16 cellular contexts compared by ENCODE assay signal in the genomic region with DNA sequence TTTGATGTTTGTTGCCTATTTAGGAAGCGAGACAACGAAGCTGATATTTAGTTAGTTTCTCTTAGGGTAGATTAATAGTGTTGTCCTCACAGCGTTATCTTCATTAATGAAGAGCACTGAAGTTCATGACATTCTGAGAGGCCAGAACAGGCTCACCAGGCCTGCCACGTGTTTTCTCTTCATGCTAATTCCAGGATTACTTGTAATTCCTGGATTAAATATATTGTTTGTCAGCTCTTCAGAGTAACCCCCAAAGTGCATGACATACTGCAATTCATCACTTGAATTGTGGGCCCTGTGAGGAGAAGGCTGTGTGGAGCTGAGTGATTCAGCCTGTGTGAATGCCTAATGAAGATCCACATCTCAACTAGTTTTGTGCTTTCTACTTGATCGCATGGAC.
DNase-seq lines count a peak whose midpoint lies in the region; ATAC-seq and TF ChIP-seq lines count a peak whose summit lies in the region.
"Had no signal": no experiment of that assay in that cellular context is flagged by ENCODE, and none has a peak within 500 bp of the region (broad histone marks: within the 10 kb centered on the region; RNA-seq: fewer than 3 reads in every experiment).

No MANE protein-coding gene starts in this region.

- H3K27ac Mint-ChIP-seq in activated CD4-positive, alpha-beta memory T cell treated with anti-CD3 and anti-CD28 coated beads for 36 hours = no peak overlapping the region
- no peak overlapping the region for H3K27ac Mint-ChIP-seq in activated CD4-positive, alpha-beta T cell treated with anti-CD3 and anti-CD28 coated beads for 36 hours
- H3K27ac Mint-ChIP-seq: B cell; CD4-positive, alpha-beta T cell; H9; IgD-negative memory B cell had no signal

- peak overlapping the region; percentile 76 to 78 for H3K27ac ChIP-seq in uterus

- H3K4me3 Mint-ChIP-seq in activated CD4-positive, alpha-beta memory T cell treated with anti-CD3 and anti-CD28 coated beads for 36 hours = no peak overlapping the region
- H3K4me3 Mint-ChIP-seq in activated CD4-positive, alpha-beta T cell treated with anti-CD3 and anti-CD28 coated beads for 36 hours = no peak overlapping the region
- H3K4me3 Mint-ChIP-seq: B cell; CD4-positive, alpha-beta T cell; H9; IgD-negative memory B cell had no signal

- no peaks in the 10 kb centered on the region for H3K4me1 Mint-ChIP-seq in activated CD4-positive, alpha-beta memory T cell treated with anti-CD3 and anti-CD28 coated beads for 36 hours (ENCODE audit: low read depth)
- H3K4me1 Mint-ChIP-seq in activated CD4-positive, alpha-beta T cell treated with anti-CD3 and anti-CD28 coated beads for 36 hours = no peaks in the 10 kb centered on the region
- H3K4me1 Mint-ChIP-seq: B cell, IgD-negative memory B cell had no signal

- no peak for TF ChIP-seq CTCF in uterus (IDR thresholded peaks at IDR 0.05)

- H3K36me3 Mint-ChIP-seq in activated CD4-positive, alpha-beta memory T cell treated with anti-CD3 and anti-CD28 coated beads for 36 hours = no peaks in the 10 kb centered on the region
- no peaks in the 10 kb centered on the region for H3K36me3 Mint-ChIP-seq in activated CD4-positive, alpha-beta T cell treated with anti-CD3 and anti-CD28 coated beads for 36 hours (ENCODE audit: low read depth)
- H3K36me3 Mint-ChIP-seq: IgD-negative memory B cell had no signal

- CTCF ChIA-PET in activated CD4-positive, alpha-beta memory T cell treated with anti-CD3 and anti-CD28 coated beads for 36 hours (lab: Charles Lee) = no interaction called here
- CTCF ChIA-PET in activated CD4-positive, alpha-beta T cell treated with anti-CD3 and anti-CD28 coated beads for 36 hours (lab: Charles Lee) = interaction anchor here (0.7 kb wide), 2 partner anchors 175 to 337 kb away, joined by 3 read pairs; no protein-coding TSS in a partner anchor

- DNase-seq in AG20443 (ENCODE audit: low spot score) = peak; percentile 22
- peak; percentile 12 for DNase-seq in NCI-H82 treated with DMSO at 0.1 percent for 48 hours (lab: John Stamatoyannopoulos, UW; ENCODE audit: unreplicated experiment)
- DNase-seq in left kidney (ENCODE audit: low read depth, low spot score) = peak; percentile 1
- peak; percentile 56 to 68 for DNase-seq in uterus
- DNase-seq in NCI-H774 (lab: John Stamatoyannopoulos, UW) = no peak
- no peak for DNase-seq in activated CD4-positive, alpha-beta memory T cell treated with anti-CD3 and anti-CD28 coated beads for 36 hours
- DNase-seq in activated CD4-positive, alpha-beta T cell treated with anti-CD3 and anti-CD28 coated beads for 36 hours = no peak
- DNase-seq: 8988T; C1 segment of cervical spinal cord; Calu3; CD4-positive, alpha-beta T cell; DMS 273 treated with DMSO at 0.1 percent for 48 hours; GOT3; H9 had no signal

- no peaks in the 10 kb centered on the region for H3K4me1 ChIP-seq in uterus

- H3K4me3 ChIP-seq in uterus = no peak overlapping the region

- intact Hi-C loops in uterus (cut with DNase I; ENCODE audit: low total_unique reads) = no loop called here
- intact Hi-C loops in activated CD4-positive, alpha-beta memory T cell treated with anti-CD3 and anti-CD28 coated beads for 36 hours (cut with micrococcal nuclease) = no loop called here
- intact Hi-C loops in activated CD4-positive, alpha-beta T cell treated with anti-CD3 and anti-CD28 coated beads for 36 hours (cut with DNase I, micrococcal nuclease) = no loop called here

- ATAC-seq in activated CD4-positive, alpha-beta T cell treated with anti-CD3 and anti-CD28 coated beads for 36 hours = no peak

- no peaks in the 10 kb centered on the region for H3K9me3 Mint-ChIP-seq in activated CD4-positive, alpha-beta memory T cell treated with anti-CD3 and anti-CD28 coated beads for 36 hours
- no peaks in the 10 kb centered on the region for H3K9me3 Mint-ChIP-seq in activated CD4-positive, alpha-beta T cell treated with anti-CD3 and anti-CD28 coated beads for 36 hours (ENCODE audit: low read depth)
- H3K9me3 Mint-ChIP-seq: H9 had no signal

- POLR2A ChIA-PET in activated CD4-positive, alpha-beta memory T cell treated with anti-CD3 and anti-CD28 coated beads for 36 hours (lab: Charles Lee) = no interaction called here
- POLR2A ChIA-PET in activated CD4-positive, alpha-beta T cell treated with anti-CD3 and anti-CD28 coated beads for 36 hours (lab: Charles Lee) = no interaction called here

- no peaks in the 10 kb centered on the region for H3K9me3 ChIP-seq in uterus

- no peak for TF ChIP-seq POLR2A in uterus (IDR thresholded peaks at IDR 0.05)

- no peaks in the 10 kb centered on the region for H3K27me3 Mint-ChIP-seq in activated CD4-positive, alpha-beta memory T cell treated with anti-CD3 and anti-CD28 coated beads for 36 hours
- H3K27me3 Mint-ChIP-seq in activated CD4-positive, alpha-beta T cell treated with anti-CD3 and anti-CD28 coated beads for 36 hours = no peaks in the 10 kb centered on the region
- H3K27me3 Mint-ChIP-seq: B cell; CD4-positive, alpha-beta T cell; IgD-negative memory B cell had no signal

- H3K27me3 ChIP-seq in uterus = no peaks in the 10 kb centered on the region

- no peaks in the 10 kb centered on the region for H3K36me3 ChIP-seq in uterus

Comparison
In these comparisons a context has a peak if more than half of its experiments do, and no peak if none do; other contexts are left out.
1. DNase-seq: peak in AG20443 (single experiment), NCI-H82 treated with DMSO at 0.1 percent for 48 hours (single experiment), left kidney (single experiment) and uterus (2 of 2); none in NCI-H774 (single experiment), activated CD4-positive, alpha-beta memory T cell treated with anti-CD3 and anti-CD28 coated beads for 36 hours (single experiment) and activated CD4-positive, alpha-beta T cell treated with anti-CD3 and anti-CD28 coated beads for 36 hours (single experiment).